ENCODE assay signal across 1 cellular context in genomic region chr7:20264623-20265022, GRCh38.
TF ChIP-seq lines count a peak whose summit lies in the region.

No MANE protein-coding gene starts in this region.

TF ChIP-seq in GM12878, 131 proteins besides CTCF, POLR2A, EP300 and RAD21:
- TF ChIP-seq ATF2 (IDR thresholded peaks at IDR 0.05; ENCODE audit: low read length) (no peak), CHD2 (IDR thresholded peaks at IDR 0.05; ENCODE audit: borderline replicate concordance, low read depth, low read length) (no peak), ZNF24 (IDR thresholded peaks at IDR 0.05) (no peak), NR2C1 (IDR thresholded peaks at IDR 0.05) (no peak), HCFC1 (IDR thresholded peaks at IDR 0.05; ENCODE audit: low read length) (no peak), SMARCA5 (IDR thresholded peaks at IDR 0.05) (no peak), E2F8 (IDR thresholded peaks at IDR 0.05; ENCODE audit: low read depth, partially characterized antibody) (no peak), IRF5 (IDR thresholded peaks at IDR 0.05; ENCODE audit: borderline replicate concordance) (no peak), FOS (IDR thresholded peaks at IDR 0.05; ENCODE audit: borderline replicate concordance, extremely low read depth, insufficient read length) (no peak), SKIL (IDR thresholded peaks at IDR 0.05; ENCODE audit: low read depth, poor library complexity, severe bottlenecking) (no peak), SPI1 (IDR thresholded peaks at IDR 0.05; ENCODE audit: borderline replicate concordance, insufficient read depth, low read depth, low read length) (no peak), RBBP5 (conservative IDR thresholded peaks at IDR 0.05) (no peak), BCL3 (IDR thresholded peaks at IDR 0.05; ENCODE audit: borderline replicate concordance, insufficient read depth, low read depth, low read length, poor library complexity, severe bottlenecking) (no peak), YBX1 (IDR thresholded peaks at IDR 0.05) (no peak), MLLT1 (IDR thresholded peaks at IDR 0.05) (no peak), ZNF622 (IDR thresholded peaks at IDR 0.05) (no peak), ETV6 (conservative IDR thresholded peaks at IDR 0.05 in 1 of 2, IDR thresholded peaks at IDR 0.05 in 1 of 2; ENCODE audit: borderline replicate concordance in 1 of 2, low read depth in 1 of 2) (no peak), PAX8 (IDR thresholded peaks at IDR 0.05) (no peak)
TF ChIP-seq in GM12878: peak in this region for 0.
